In genomic region chr16:568401-569258, GRCh38 we compare ENCODE assay signal across 8 cellular contexts. TPM values are rescaled to one million over a fixed set of nuclear protein-coding genes. Genes with fewer than 3 reads are reported as not detected.
DNase-seq lines count a peak whose midpoint lies in the region; ATAC-seq and TF ChIP-seq lines count a peak whose summit lies in the region.

No MANE protein-coding gene starts in this region.

- no peaks in the 10 kb centered on the region for H3K9me3 Mint-ChIP-seq in activated naive CD4-positive, alpha-beta T cell treated with anti-CD3 and anti-CD28 coated beads, Interleukin-2, amount 50 U/mL, for 24 hours
- no peaks in the 10 kb centered on the region for H3K9me3 Mint-ChIP-seq in activated naive CD8-positive, alpha-beta T cell treated with anti-CD3 and anti-CD28 coated beads for 36 hours
- no peaks in the 10 kb centered on the region for H3K9me3 Mint-ChIP-seq in memory B cell

- H3K27ac ChIP-seq in upper lobe of left lung, result peak overlapping the region in 3 of 4 donors; percentile 81 to 88 (median 88)

- H3K4me3 ChIP-seq in upper lobe of left lung, result peak overlapping the region in 2 of 4 donors; percentile 81 to 99

- H3K36me3 ChIP-seq in upper lobe of left lung, result peaks cover 0 to 3% (median 0%) of the 10 kb centered on the region in 4 donors

- no peaks in the 10 kb centered on the region for H3K36me3 Mint-ChIP-seq in activated naive CD4-positive, alpha-beta T cell treated with anti-CD3 and anti-CD28 coated beads, Interleukin-2, amount 50 U/mL, for 24 hours
- H3K36me3 Mint-ChIP-seq in activated naive CD8-positive, alpha-beta T cell treated with anti-CD3 and anti-CD28 coated beads for 36 hours, result no peaks in the 10 kb centered on the region
- H3K36me3 Mint-ChIP-seq in memory B cell, result no peaks in the 10 kb centered on the region

- no peak for TF ChIP-seq EP300 in upper lobe of left lung (IDR thresholded peaks at IDR 0.05)

- no peak for DNase-seq in activated naive CD4-positive, alpha-beta T cell treated with Interleukin-2 at 50 U/mL for 16 hours
- no peak for DNase-seq in activated naive CD8-positive, alpha-beta T cell treated with anti-CD3 and anti-CD28 coated beads for 36 hours
- no peak for DNase-seq in memory B cell (ENCODE audit: low spot score in 2 of 2)
- no peak for DNase-seq in upper lobe of left lung
- no peak for DNase-seq in NCI-H1694 (lab: John Stamatoyannopoulos, UW)
- no peak for DNase-seq in NCI-H345 treated with DMSO at 0.1 percent for 48 hours (lab: John Stamatoyannopoulos, UW; ENCODE audit: unreplicated experiment)

- 75 to 81% methylated on average over 1 to 8 of the region's 11 CpGs for WGBS in upper lobe of left lung, 2 donors

- peak overlapping the region; percentile 88 for H3K4me3 Mint-ChIP-seq in activated naive CD4-positive, alpha-beta T cell treated with anti-CD3 and anti-CD28 coated beads, Interleukin-2, amount 50 U/mL, for 24 hours
- H3K4me3 Mint-ChIP-seq in activated naive CD8-positive, alpha-beta T cell treated with anti-CD3 and anti-CD28 coated beads for 36 hours, result peak overlapping the region; percentile 88
- peak overlapping the region; percentile 87 for H3K4me3 Mint-ChIP-seq in memory B cell

- H3K27me3 Mint-ChIP-seq in activated naive CD4-positive, alpha-beta T cell treated with anti-CD3 and anti-CD28 coated beads, Interleukin-2, amount 50 U/mL, for 24 hours, result no peaks in the 10 kb centered on the region
- no peaks in the 10 kb centered on the region for H3K27me3 Mint-ChIP-seq in activated naive CD8-positive, alpha-beta T cell treated with anti-CD3 and anti-CD28 coated beads for 36 hours
- H3K27me3 Mint-ChIP-seq in memory B cell, result no peaks in the 10 kb centered on the region

- H3K27me3 ChIP-seq in upper lobe of left lung, result no peaks in the 10 kb centered on the region

- TF ChIP-seq POLR2A in upper lobe of left lung (IDR thresholded peaks at IDR 0.05), result no peak

- peaks cover 31% of the 10 kb centered on the region for H3K4me1 Mint-ChIP-seq in activated naive CD4-positive, alpha-beta T cell treated with anti-CD3 and anti-CD28 coated beads, Interleukin-2, amount 50 U/mL, for 24 hours
- peaks cover 21% of the 10 kb centered on the region for H3K4me1 Mint-ChIP-seq in activated naive CD8-positive, alpha-beta T cell treated with anti-CD3 and anti-CD28 coated beads for 36 hours
- peaks cover 24% of the 10 kb centered on the region for H3K4me1 Mint-ChIP-seq in memory B cell

- ATAC-seq in memory B cell (ENCODE audit: low read depth), result no peak
- no peak for ATAC-seq in upper lobe of left lung (ENCODE audit: low FRiP score in 2 of 2)
- no peak for ATAC-seq in HG02623 (IDR thresholded peaks at IDR 0.05; ENCODE audit: unreplicated experiment)

- no peaks in the 10 kb centered on the region for H3K9me3 ChIP-seq in upper lobe of left lung

- peaks cover 32 to 60% (median 37%) of the 10 kb centered on the region in 4 donors for H3K4me1 ChIP-seq in upper lobe of left lung

- no peak for TF ChIP-seq CTCF in upper lobe of left lung (IDR thresholded peaks at IDR 0.05)

- peak overlapping the region; percentile 86 for H3K27ac Mint-ChIP-seq in activated naive CD4-positive, alpha-beta T cell treated with anti-CD3 and anti-CD28 coated beads, Interleukin-2, amount 50 U/mL, for 24 hours
- peak overlapping the region; percentile 86 for H3K27ac Mint-ChIP-seq in activated naive CD8-positive, alpha-beta T cell treated with anti-CD3 and anti-CD28 coated beads for 36 hours
- peak overlapping the region; percentile 82 for H3K27ac Mint-ChIP-seq in memory B cell

RNA-seq across cellular contexts. Expression of gene PIGQ, which starts 1.1 kb away (rescaled TPM):
- total RNA-seq in activated naive CD8-positive, alpha-beta T cell treated with anti-CD3 and anti-CD28 coated beads for 36 hours, result 10 to 100 TPM; 28.8 to 29.1 TPM
- 100 to 1,000 TPM in 2 of 6 donors, 10 to 100 TPM in 4; 42.7 to 153 (median 79.6) TPM for total RNA-seq in upper lobe of left lung

RNA-seq across cellular contexts. Expression of gene NHLRC4, which starts 1.8 kb away (rescaled TPM):
- total RNA-seq in activated naive CD8-positive, alpha-beta T cell treated with anti-CD3 and anti-CD28 coated beads for 36 hours, result under 1 TPM; 0.54 to 0.76 TPM
- total RNA-seq in upper lobe of left lung, result 1 to 10 TPM; 1.2 to 7.8 (median 3.3) TPM

RNA-seq across cellular contexts. Expression of gene PRR35, which starts 8.4 kb away (rescaled TPM):
- total RNA-seq in activated naive CD8-positive, alpha-beta T cell treated with anti-CD3 and anti-CD28 coated beads for 36 hours, result not detected
- not detected for total RNA-seq in upper lobe of left lung

RNA-seq across cellular contexts. Expression of gene RAB40C, which starts 21.2 kb away (rescaled TPM):
- 1 to 10 TPM; 7.2 to 7.6 TPM for total RNA-seq in activated naive CD8-positive, alpha-beta T cell treated with anti-CD3 and anti-CD28 coated beads for 36 hours
- 100 to 1,000 TPM in 1 of 6 donors, 10 to 100 TPM in 5; 40.5 to 101 (median 61.5) TPM for total RNA-seq in upper lobe of left lung

RNA-seq across cellular contexts. Expression of gene CAPN15, which starts 41.1 kb away (rescaled TPM):
- total RNA-seq in activated naive CD8-positive, alpha-beta T cell treated with anti-CD3 and anti-CD28 coated beads for 36 hours, result 10 to 100 TPM; 86.4 to 91.3 TPM
- total RNA-seq in upper lobe of left lung, result 10 to 100 TPM; 27.3 to 84.5 (median 66.1) TPM
